8 cellular contexts compared by ENCODE assay signal in the genomic region with DNA sequence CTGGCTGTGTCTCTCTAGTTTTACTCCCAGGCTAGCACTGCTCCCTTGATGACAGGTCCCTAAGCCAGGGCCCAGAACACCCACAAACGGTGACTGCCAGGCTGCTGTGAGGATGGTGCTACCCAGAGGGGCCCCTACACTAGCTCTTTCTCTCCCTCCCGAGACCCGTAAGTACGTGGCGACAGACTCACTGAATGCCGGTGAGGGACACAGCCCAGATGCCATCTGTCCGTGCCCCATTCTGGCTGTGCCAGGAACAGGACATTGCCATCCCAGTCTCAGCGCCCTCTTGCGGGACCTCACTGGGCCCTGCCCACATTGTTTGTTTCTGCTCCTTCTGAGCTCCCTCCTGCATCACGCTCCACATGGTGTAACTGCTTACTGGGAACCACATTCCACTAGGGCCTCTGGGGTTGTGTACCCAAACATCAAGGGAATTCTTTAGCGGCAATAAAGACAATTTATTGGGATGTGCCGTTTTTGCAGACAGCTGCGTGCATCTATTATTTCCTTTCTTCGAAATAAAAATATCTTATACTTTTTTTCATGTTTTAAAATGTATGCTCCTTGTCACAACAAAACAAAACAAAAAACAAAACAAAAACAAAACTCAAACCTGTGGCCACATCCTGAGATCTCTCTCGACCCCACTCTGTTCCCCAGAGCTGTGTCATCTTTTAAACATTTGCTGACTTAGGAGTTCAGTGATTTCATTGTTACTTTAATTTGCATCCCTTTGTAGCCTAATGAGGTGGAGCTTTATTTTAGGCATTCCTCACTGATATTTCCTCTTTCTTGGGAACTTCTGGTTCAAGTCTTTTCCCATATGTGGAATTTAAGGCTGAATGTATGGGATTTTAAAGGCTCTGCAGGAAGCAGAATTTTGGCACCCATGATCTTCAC. TPM values are rescaled to one million over a fixed set of nuclear protein-coding genes. Genes with fewer than 3 reads are reported as not detected.
DNase-seq lines count a peak whose midpoint lies in the region; ATAC-seq and TF ChIP-seq lines count a peak whose summit lies in the region.

No MANE protein-coding gene starts in this region.

- peak overlapping the region; percentile 36 for H3K9ac ChIP-seq in NT2/D1 (ENCODE audit: insufficient read length, low read depth)

- DNase-seq in AG09309 (ENCODE audit: low read depth) = peak; percentile 59
- DNase-seq in NT2/D1 (ENCODE audit: low read depth, low spot score) = peak; percentile 75
- DNase-seq in cerebellum (ENCODE audit: low spot score) = peak; percentile 89
- DNase-seq in left colon = peak; percentile 74 to 82
- DNase-seq in thyroid gland = peak; percentile 75

- H3K27ac ChIP-seq in thyroid gland = no peak overlapping the region

- H3K4me3 ChIP-seq in AG09309 (ENCODE audit: control insufficient read depth, low read depth, low read length) (no peak overlapping the region), GM12875 (ENCODE audit: low read depth, low read length) (no peak overlapping the region), NT2/D1 (ENCODE audit: insufficient read length, low read depth) (no peak overlapping the region), thyroid gland (replicated peaks in 1 of 3) (no peak overlapping the region)

- H3K36me3 ChIP-seq in NT2/D1 (ENCODE audit: insufficient read depth, insufficient read length, low read length) (no peaks in the 10 kb centered on the region), thyroid gland (no peaks in the 10 kb centered on the region)

- H3K4me1 ChIP-seq in NT2/D1 (ENCODE audit: insufficient read depth, insufficient read length) = peaks cover 10% of the 10 kb centered on the region
- peaks cover 6 to 20% of the 10 kb centered on the region in 2 donors for H3K4me1 ChIP-seq in thyroid gland

- 26 to 27% methylated on average over 12 to 15 of the region's 15 CpGs for WGBS in thyroid gland, 2 donors

- TF ChIP-seq POLR2A in thyroid gland (IDR thresholded peaks at IDR 0.05) = no peak

- intact Hi-C loops in left colon (cut with DNase I, micrococcal nuclease) = no loop called here
- intact Hi-C loops in thyroid gland (cut with DNase I) = no loop called here

- peak; percentile 85 for TF ChIP-seq CTCF in AG09309 (IDR thresholded peaks at IDR 0.05; ENCODE audit: control insufficient read depth, insufficient read depth, low read depth, low read length, missing control alignments)
- peak; percentile 33; the same call in 1 of the 2 replicates for TF ChIP-seq CTCF in GM12875 (IDR thresholded peaks at IDR 0.05; ENCODE audit: borderline replicate concordance, insufficient read depth, low read depth, low read length)
- TF ChIP-seq CTCF in thyroid gland (IDR thresholded peaks at IDR 0.05) = peak in 3 of 6 experiments; percentile 29 to 57 (median 37)

- H3K9me3 ChIP-seq in NT2/D1 (ENCODE audit: insufficient read depth, low read length) = no peaks in the 10 kb centered on the region
- no peaks in the 10 kb centered on the region for H3K9me3 ChIP-seq in thyroid gland

- ATAC-seq in left colon = peak; percentile 56
- no peak for ATAC-seq in GM18517 (IDR thresholded peaks at IDR 0.05; ENCODE audit: unreplicated experiment)
- no peak for ATAC-seq in GM21723 (IDR thresholded peaks at IDR 0.05; ENCODE audit: unreplicated experiment)

- no peaks in the 10 kb centered on the region for H3K27me3 ChIP-seq in NT2/D1 (ENCODE audit: insufficient read depth, insufficient read length)
- no peaks in the 10 kb centered on the region for H3K27me3 ChIP-seq in thyroid gland

RNA-seq across cellular contexts. Expression of gene TPCN2, which starts 4.4 kb away (rescaled TPM):
- total RNA-seq in cerebellum (14.2 TPM), left colon (10 to 100 TPM; 17.1 to 17.6 TPM), thyroid gland (10 to 100 TPM; 10.5 to 30.4 (median 13.7) TPM)

RNA-seq across cellular contexts. Expression of gene MRGPRF, which starts 31.3 kb away (rescaled TPM):
- 2.0 TPM for total RNA-seq in cerebellum
- total RNA-seq in left colon = 10 to 100 TPM in 1 of 2 donors, 1 to 10 TPM in 1; 3.4 to 25.2 TPM
- 1 to 10 TPM; 5.0 to 7.6 (median 6.6) TPM for total RNA-seq in thyroid gland
